Comparison of ENCODE assay signal across 16 cellular contexts in the genomic region with DNA sequence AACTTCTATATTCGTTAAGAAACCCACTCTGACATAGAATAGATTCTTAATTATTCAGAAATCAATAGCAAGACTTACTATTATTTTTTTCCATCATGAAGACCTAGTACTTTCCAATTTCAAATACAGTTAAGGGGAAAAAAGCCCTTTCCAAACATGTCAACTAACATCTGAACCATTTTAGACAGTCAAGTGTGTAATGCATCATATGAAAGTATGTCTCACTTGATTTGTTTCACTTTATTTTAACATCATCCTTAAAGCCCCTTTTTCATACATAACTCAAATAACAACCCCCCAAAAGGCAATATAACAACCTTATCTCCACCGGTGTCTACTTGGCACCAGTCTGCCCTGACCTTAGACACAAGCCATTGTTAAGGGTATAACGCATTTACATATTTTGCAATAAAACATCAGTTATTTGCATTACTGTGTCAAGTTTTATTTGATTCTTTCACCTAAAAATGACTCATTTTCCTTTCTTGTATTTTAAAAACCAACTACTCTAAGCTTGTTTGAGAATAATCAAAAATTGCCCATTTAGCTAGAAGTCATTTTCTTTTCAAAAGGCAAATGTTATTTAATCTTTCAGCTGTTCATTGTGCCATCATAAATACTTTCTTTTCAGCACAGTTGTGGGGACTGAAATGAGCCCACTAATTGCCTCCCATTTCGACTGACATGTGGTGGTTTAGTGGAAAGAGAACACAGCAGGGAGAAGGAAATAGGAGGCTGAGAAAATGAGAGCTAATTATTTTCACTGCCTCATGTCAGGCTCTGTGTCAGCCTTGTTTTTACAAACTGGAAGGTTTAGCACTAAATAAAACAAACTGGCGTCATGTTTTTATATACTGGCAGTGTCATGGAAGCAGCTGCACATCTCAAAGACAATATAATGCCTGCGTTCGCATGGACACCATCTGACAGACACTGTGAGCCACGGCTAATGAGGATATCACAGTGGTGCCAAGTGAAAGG.
DNase-seq lines count a peak whose midpoint lies in the region; ATAC-seq and TF ChIP-seq lines count a peak whose summit lies in the region.
"Had no signal": no experiment of that assay in that cellular context is flagged by ENCODE, and none has a peak within 500 bp of the region (broad histone marks: within the 10 kb centered on the region; RNA-seq: fewer than 3 reads in every experiment).

No MANE protein-coding gene starts in this region.

- in situ Hi-C loops in HAP-1 (cut with MboI; ENCODE audit: low sequenced_read_pairs) = no loop called here

- no peaks in the 10 kb centered on the region for H3K9me3 Mint-ChIP-seq in activated naive CD4-positive, alpha-beta T cell treated with anti-CD3 and anti-CD28 coated beads for 36 hours
- H3K9me3 Mint-ChIP-seq in chondrocyte (ENCODE audit: low read depth) = no peaks in the 10 kb centered on the region

- peaks cover 16% of the 10 kb centered on the region for H3K27me3 Mint-ChIP-seq in activated naive CD4-positive, alpha-beta T cell treated with anti-CD3 and anti-CD28 coated beads for 36 hours (ENCODE audit: low read depth)
- H3K27me3 Mint-ChIP-seq in chondrocyte (ENCODE audit: low read depth) = no peaks in the 10 kb centered on the region

- DNase-seq in HAP-1 (ENCODE audit: low spot score in 2 of 2) = peak; percentile 70 to 97
- DNase-seq in NCI-H1694 (lab: John Stamatoyannopoulos, UW) = peak; percentile 98
- DNase-seq in NCI-H748 (lab: John Stamatoyannopoulos, UW; ENCODE audit: unreplicated experiment) = peak; percentile 99
- peak; percentile 23 for DNase-seq in myocyte (ENCODE audit: low read depth)
- DNase-seq in activated naive CD4-positive, alpha-beta T cell treated with anti-CD3 and anti-CD28 coated beads for 36 hours = no peak
- no peak for DNase-seq in activated CD4-positive, alpha-beta T cell treated with anti-CD3 and anti-CD28 coated beads, Interleukin-2, amount 50 U/mL, for 1 hour
- no peak for DNase-seq in chondrocyte (ENCODE audit: low spot score)
- DNase-seq: AML-193; colonic mucosa; erythroblast; head of caudate nucleus; OCI-M1; SK-N-SH; stimulated activated naive CD4-positive, alpha-beta T cell; upper lobe of left lung had no signal

- no peak overlapping the region for H3K27ac Mint-ChIP-seq in activated naive CD4-positive, alpha-beta T cell treated with anti-CD3 and anti-CD28 coated beads for 36 hours
- no peak overlapping the region for H3K27ac Mint-ChIP-seq in chondrocyte (ENCODE audit: unreplicated experiment)

- H3K36me3 ChIP-seq in HAP-1 (replicated peaks) = no peaks in the 10 kb centered on the region
- H3K36me3 ChIP-seq: colonic mucosa, upper lobe of left lung had no signal

- no peak overlapping the region for H3K4me3 Mint-ChIP-seq in activated naive CD4-positive, alpha-beta T cell treated with anti-CD3 and anti-CD28 coated beads for 36 hours
- H3K4me3 Mint-ChIP-seq in chondrocyte (ENCODE audit: unreplicated experiment) = no peak overlapping the region

- no peak for ATAC-seq in HG02763 (IDR thresholded peaks at IDR 0.05; ENCODE audit: unreplicated experiment)

- no peaks in the 10 kb centered on the region for H3K9me3 ChIP-seq in HAP-1
- H3K9me3 ChIP-seq: colonic mucosa, SK-N-SH, upper lobe of left lung had no signal

- no peaks in the 10 kb centered on the region for H3K27me3 ChIP-seq in HAP-1 (ENCODE audit: low read depth)
- H3K27me3 ChIP-seq: colonic mucosa, upper lobe of left lung had no signal

- H3K4me1 Mint-ChIP-seq in activated naive CD4-positive, alpha-beta T cell treated with anti-CD3 and anti-CD28 coated beads for 36 hours (ENCODE audit: low read depth) = no peaks in the 10 kb centered on the region
- H3K4me1 Mint-ChIP-seq in chondrocyte (ENCODE audit: low read depth) = peaks cover 6% of the 10 kb centered on the region

- peaks cover 25% of the 10 kb centered on the region for H3K4me1 ChIP-seq in HAP-1
- H3K4me1 ChIP-seq: colonic mucosa, upper lobe of left lung had no signal

- no peaks in the 10 kb centered on the region for H3K36me3 Mint-ChIP-seq in activated naive CD4-positive, alpha-beta T cell treated with anti-CD3 and anti-CD28 coated beads for 36 hours (ENCODE audit: low read depth)
- H3K36me3 Mint-ChIP-seq in chondrocyte (ENCODE audit: low read depth) = peaks cover 4% of the 10 kb centered on the region

- H3K4me3 ChIP-seq in HAP-1 = no peak overlapping the region
- H3K4me3 ChIP-seq: colonic mucosa, upper lobe of left lung had no signal

- no peak for TF ChIP-seq CTCF in chondrocyte (IDR thresholded peaks at IDR 0.05)

- intact Hi-C loops in activated naive CD4-positive, alpha-beta T cell treated with anti-CD3 and anti-CD28 coated beads for 36 hours (cut with micrococcal nuclease) = no loop called here

- CTCF ChIA-PET in activated naive CD4-positive, alpha-beta T cell treated with anti-CD3 and anti-CD28 coated beads for 36 hours (lab: Charles Lee) = no interaction called here

Comparison
In these comparisons a context has a peak if more than half of its experiments do, and no peak if none do; other contexts are left out.
1. DNase-seq: peak in HAP-1 (2 of 2), NCI-H1694 (single experiment), NCI-H748 (single experiment) and myocyte (single experiment); none in activated naive CD4-positive, alpha-beta T cell treated with anti-CD3 and anti-CD28 coated beads for 36 hours (single experiment), activated CD4-positive, alpha-beta T cell treated with anti-CD3 and anti-CD28 coated beads, Interleukin-2, amount 50 U/mL, for 1 hour (single experiment) and chondrocyte (single experiment).